In the genomic region with DNA sequence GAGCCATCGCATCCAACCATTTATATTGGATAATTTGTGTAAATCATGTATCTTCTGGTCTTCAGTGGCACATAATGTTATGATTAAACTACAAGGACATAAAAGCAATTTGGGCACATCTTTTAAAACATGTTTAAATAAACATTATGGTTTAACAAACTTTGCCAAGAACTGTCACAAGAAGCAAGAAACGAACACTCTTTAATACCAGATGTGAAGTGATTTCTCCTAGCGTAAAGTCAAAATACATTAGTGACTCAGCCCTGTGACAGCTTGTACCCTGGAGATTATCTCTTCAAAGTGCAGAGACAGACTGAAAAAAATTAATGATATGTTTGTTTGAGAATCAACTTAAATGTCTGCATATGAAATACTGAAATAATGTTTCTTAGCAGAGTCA, we compare ENCODE assay signal across 19 cellular contexts.
"Had no signal": no experiment of that assay in that cellular context is flagged by ENCODE, and none has a peak within 500 bp of the region (broad histone marks: within the 10 kb centered on the region; RNA-seq: fewer than 3 reads in every experiment).

No MANE protein-coding gene starts in this region.

- H3K27me3 ChIP-seq: cardiac muscle cell, suprapubic skin had no signal

- H3K4me3 ChIP-seq: cardiac muscle cell, coronary artery, mucosa of descending colon, suprapubic skin had no signal

- DNase-seq: activated effector memory CD4-positive, alpha-beta T cell treated with Interleukin-2 at 50 U/mL for 16 hours; activated T-cell treated with anti-CD3 and anti-CD28 coated beads, Interleukin-2, amount 50 U/mL, for 1 hour; anterior cingulate cortex; effector memory CD4-positive, alpha-beta T cell; foreskin keratinocyte; head of caudate nucleus; left colon; mucosa of descending colon; naive thymus-derived CD8-positive, alpha-beta T cell; occipital lobe; stimulated activated CD4-positive, alpha-beta T cell treated with anti-CD3 and anti-CD28 coated beads, Interleukin-2, amount 100 ng/mL, for 24 hours; stimulated activated naive CD8-positive, alpha-beta T cell treated with anti-CD3 and anti-CD28 coated beads, Interleukin-15, Interleukin-2, amounts not matched to agents 100 U/mL and 50 U/mL, for 24 hours had no signal

- H3K36me3 ChIP-seq: cardiac muscle cell, suprapubic skin had no signal

- H3K9me3 ChIP-seq: mucosa of descending colon, suprapubic skin had no signal

- H3K27ac ChIP-seq: cardiac muscle cell, coronary artery, epithelial cell of prostate, foreskin keratinocyte, suprapubic skin had no signal

- ATAC-seq: activated CD4-positive, CD25-positive, alpha-beta regulatory T cell treated with anti-CD3 and anti-CD28 coated beads, Interleukin-2, amount 50 U/mL, for 24 hours; activated naive CD4-positive, alpha-beta T cell treated with anti-CD3 and anti-CD28 coated beads, Interleukin-2, amount 50 U/mL, for 72 hours; foreskin keratinocyte; left colon; mucosa of descending colon; naive thymus-derived CD8-positive, alpha-beta T cell; sciatic nerve; stimulated activated naive CD8-positive, alpha-beta T cell treated with anti-CD3 and anti-CD28 coated beads, Interleukin-15, Interleukin-2, amounts not matched to agents 100 U/mL and 50 U/mL, for 24 hours had no signal
